ENCODE assay signal across 33 cellular contexts in the genomic region with DNA sequence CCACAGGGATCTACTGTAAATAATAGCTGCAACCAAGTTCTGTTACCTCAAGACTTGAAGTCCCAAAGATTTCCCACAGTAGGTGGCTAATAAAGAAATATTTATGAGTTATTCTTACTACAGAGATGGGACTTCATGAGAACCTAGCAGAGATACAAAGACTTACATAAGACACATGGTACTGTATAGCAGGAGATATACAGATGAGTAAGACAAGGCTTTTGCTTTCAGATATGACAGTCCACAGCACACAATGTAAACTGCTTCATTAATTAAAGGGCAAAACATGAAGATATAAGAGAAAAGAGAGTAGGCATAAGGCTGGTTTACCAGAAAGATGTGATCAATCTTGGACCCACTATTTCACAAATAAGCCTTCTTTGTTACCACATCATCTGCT. TPM values are rescaled to one million over a fixed set of nuclear protein-coding genes. Genes with fewer than 3 reads are reported as not detected.
DNase-seq lines count a peak whose midpoint lies in the region; ATAC-seq and TF ChIP-seq lines count a peak whose summit lies in the region.
"Had no signal": no experiment of that assay in that cellular context is flagged by ENCODE, and none has a peak within 500 bp of the region (broad histone marks: within the 10 kb centered on the region; RNA-seq: fewer than 3 reads in every experiment).

No MANE protein-coding gene starts in this region.

- H3K27ac Mint-ChIP-seq in activated T-cell treated with anti-CD3 and anti-CD28 coated beads, Interleukin-2, amount 50 U/mL, for 72 hours: peak overlapping the region; percentile 10
- no peak overlapping the region for H3K27ac Mint-ChIP-seq in activated T-cell treated with anti-CD3 and anti-CD28 coated beads, Interleukin-2, amount 50 U/mL, for 24 hours
- H3K27ac Mint-ChIP-seq in activated T-helper 17 cell treated with anti-CD3 and anti-CD28 coated beads, Interleukin-2, amount 50 U/mL, for 72 hours: no peak overlapping the region
- H3K27ac Mint-ChIP-seq in stimulated activated effector memory CD8-positive, alpha-beta T cell treated with anti-CD3 and anti-CD28 coated beads, Interleukin-12 subunit alpha, Interleukin-12 subunit beta, amount 100 ng/mL, for 72 hours: no peak overlapping the region
- H3K27ac Mint-ChIP-seq: activated naive CD4-positive, alpha-beta T cell treated with anti-CD3 and anti-CD28 coated beads, Interleukin-2, amount 50 U/mL, for 72 hours; activated T-helper 2 cell treated with anti-CD3 and anti-CD28 coated beads, Interferon-gamma antibody, Interleukin-2, Interleukin-4, amounts not matched to agents 10 μg/mL and 5 μg/mL and 100 μg/mL, durations not matched to agents 14 hours and 24 hours and 36 hours; dendritic cell treated with granulocyte-macrophage colony-stimulating factor and Interleukin-4, amounts not matched to agents 40 ng/mL and 50 ng/mL, for 4 days; endodermal cell; natural killer cell treated with Interleukin-12 subunit alpha and Interleukin-12 subunit beta and Interleukin-15 and Interleukin-18, amount 100 ng/mL, for 72 hours had no signal

- CTCF ChIA-PET in A673 (lab: Charles Lee): no interaction called here

- no peak for DNase-seq in activated T-cell treated with anti-CD3 and anti-CD28 coated beads, Interleukin-2, amount 50 U/mL, for 72 hours
- DNase-seq in activated T-cell treated with anti-CD3 and anti-CD28 coated beads, Interleukin-2, amount 50 U/mL, for 24 hours: no peak
- DNase-seq in GM23248 (peak; percentile 29), A673 (ENCODE audit: low spot score) (no peak), SHP77 treated with DMSO at 0.1 percent for 48 hours (lab: John Stamatoyannopoulos, UW) (no peak), left colon (no peak)
- no peak for DNase-seq in stimulated activated effector memory CD8-positive, alpha-beta T cell treated with anti-CD3 and anti-CD28 coated beads, Interleukin-12 subunit alpha, Interleukin-12 subunit beta, amount 100 ng/mL, for 72 hours (ENCODE audit: low spot score in 2 of 2)
- DNase-seq: activated CD4-positive, alpha-beta T cell treated with anti-CD3 and anti-CD28 coated beads, Interleukin-2, amount 50 U/mL, for 4 hours; BE2C; Caco-2; central memory CD4-positive, alpha-beta T cell; DMS79 treated with DMSO at 0.1 percent for 48 hours; endodermal cell; foreskin melanocyte; H7; kidney glomerular epithelial cell; lower lobe of right lung; NCI-H1694; NCI-H2171; NCI-H524; ovary; Right ventricle myocardium superior; stimulated activated CD4-positive, alpha-beta T cell treated with anti-CD3 and anti-CD28 coated beads, Interleukin-1b, Interleukin-23, amount 100 ng/mL, for 48 hours; stimulated activated CD8-positive, alpha-beta memory T cell treated with anti-CD3 and anti-CD28 coated beads, Interleukin-4, amount 100 ng/mL, for 48 hours; transverse colon had no signal

- H3F3A ChIP-seq in GM23248 (ENCODE audit: insufficient read depth): peaks cover 6% of the 10 kb centered on the region; the same call in 1 of the 2 replicates

- in situ Hi-C loops in GM23248 (cut with MboI): no loop called here

- peak; percentile 58 to 62 for ATAC-seq in activated T-cell treated with anti-CD3 and anti-CD28 coated beads, Interleukin-2, amount 50 U/mL, for 72 hours (replicated peaks in 1 of 2)
- peak; percentile 72 for ATAC-seq in activated T-helper 17 cell treated with anti-CD3 and anti-CD28 coated beads, Interleukin-2, amount 50 U/mL, for 72 hours (replicated peaks)
- peak; percentile 79 for ATAC-seq in stimulated activated effector memory CD8-positive, alpha-beta T cell treated with anti-CD3 and anti-CD28 coated beads, Interleukin-12 subunit alpha, Interleukin-12 subunit beta, amount 100 ng/mL, for 72 hours
- ATAC-seq in left colon: no peak
- ATAC-seq: lower lobe of right lung; natural killer cell treated with Interleukin-12 subunit alpha and Interleukin-12 subunit beta and Interleukin-15 and Interleukin-18, amount 100 ng/mL, for 72 hours had no signal

- H3K9me3 ChIP-seq in GM23248 (ENCODE audit: low read depth) (no peaks in the 10 kb centered on the region), A673 (ENCODE audit: low read depth, low read length, poor library complexity, severe bottlenecking) (no peaks in the 10 kb centered on the region)
- H3K9me3 ChIP-seq: BE2C, Caco-2, esophagus muscularis mucosa, lower lobe of right lung, ovary, transverse colon had no signal

- no peaks in the 10 kb centered on the region for H3K9me2 ChIP-seq in GM23248 (ENCODE audit: insufficient read depth)

- peaks cover 79% of the 10 kb centered on the region for H3K4me1 Mint-ChIP-seq in activated T-cell treated with anti-CD3 and anti-CD28 coated beads, Interleukin-2, amount 50 U/mL, for 72 hours (ENCODE audit: low read depth)
- peaks cover 76% of the 10 kb centered on the region for H3K4me1 Mint-ChIP-seq in activated T-cell treated with anti-CD3 and anti-CD28 coated beads, Interleukin-2, amount 50 U/mL, for 24 hours (ENCODE audit: low read depth)
- H3K4me1 Mint-ChIP-seq in activated T-helper 17 cell treated with anti-CD3 and anti-CD28 coated beads, Interleukin-2, amount 50 U/mL, for 72 hours: peaks cover 20% of the 10 kb centered on the region
- H3K4me1 Mint-ChIP-seq in stimulated activated effector memory CD8-positive, alpha-beta T cell treated with anti-CD3 and anti-CD28 coated beads, Interleukin-12 subunit alpha, Interleukin-12 subunit beta, amount 100 ng/mL, for 72 hours: peaks cover 37% of the 10 kb centered on the region

- no peak overlapping the region for H3K27ac ChIP-seq in GM23248
- H3K27ac ChIP-seq in A673 (ENCODE audit: low read depth, low read length, poor library complexity, severe bottlenecking): no peak overlapping the region
- H3K27ac ChIP-seq: esophagus muscularis mucosa, lower lobe of right lung, ovary, transverse colon, VCaP had no signal

- BruUV-seq in A673 (replicated peaks; lab: Mats Ljungman, UMichigan): no TSS peak

- H4K20me1 ChIP-seq in GM23248 (ENCODE audit: insufficient read depth): peaks cover 32% of the 10 kb centered on the region; the same call in 1 of the 2 replicates

- peaks cover 4 to 23% of the 10 kb centered on the region in 2 donors for H3K36me3 Mint-ChIP-seq in activated T-cell treated with anti-CD3 and anti-CD28 coated beads, Interleukin-2, amount 50 U/mL, for 72 hours (ENCODE audit: insufficient read depth in 2 of 2)
- peaks cover 83% of the 10 kb centered on the region for H3K36me3 Mint-ChIP-seq in activated T-cell treated with anti-CD3 and anti-CD28 coated beads, Interleukin-2, amount 50 U/mL, for 24 hours (ENCODE audit: low read depth)
- H3K36me3 Mint-ChIP-seq in activated T-helper 17 cell treated with anti-CD3 and anti-CD28 coated beads, Interleukin-2, amount 50 U/mL, for 72 hours (ENCODE audit: low read depth): peaks cover 88% of the 10 kb centered on the region
- peaks cover 90% of the 10 kb centered on the region for H3K36me3 Mint-ChIP-seq in stimulated activated effector memory CD8-positive, alpha-beta T cell treated with anti-CD3 and anti-CD28 coated beads, Interleukin-12 subunit alpha, Interleukin-12 subunit beta, amount 100 ng/mL, for 72 hours
- H3K36me3 Mint-ChIP-seq: natural killer cell treated with Interleukin-12 subunit alpha and Interleukin-12 subunit beta and Interleukin-15 and Interleukin-18, amount 100 ng/mL, for 72 hours had no signal

- H2AFZ ChIP-seq in GM23248: no peak overlapping the region

- H3K4me3 ChIP-seq in GM23248 (no peak overlapping the region), A673 (ENCODE audit: low read depth, low read length, poor library complexity, severe bottlenecking) (no peak overlapping the region)
- H3K4me3 ChIP-seq: esophagus muscularis mucosa, lower lobe of right lung, ovary, smooth muscle cell, transverse colon had no signal

- H3K36me3 ChIP-seq in GM23248 (ENCODE audit: low read depth): no peaks in the 10 kb centered on the region
- no peaks in the 10 kb centered on the region for H3K36me3 ChIP-seq in A673 (ENCODE audit: insufficient read depth, low read length, poor library complexity, severe bottlenecking)
- H3K36me3 ChIP-seq: ovary had no signal

- H3K9me3 Mint-ChIP-seq in activated T-cell treated with anti-CD3 and anti-CD28 coated beads, Interleukin-2, amount 50 U/mL, for 72 hours: no peaks in the 10 kb centered on the region
- no peaks in the 10 kb centered on the region for H3K9me3 Mint-ChIP-seq in activated T-cell treated with anti-CD3 and anti-CD28 coated beads, Interleukin-2, amount 50 U/mL, for 24 hours
- no peaks in the 10 kb centered on the region for H3K9me3 Mint-ChIP-seq in activated T-helper 17 cell treated with anti-CD3 and anti-CD28 coated beads, Interleukin-2, amount 50 U/mL, for 72 hours
- H3K9me3 Mint-ChIP-seq in stimulated activated effector memory CD8-positive, alpha-beta T cell treated with anti-CD3 and anti-CD28 coated beads, Interleukin-12 subunit alpha, Interleukin-12 subunit beta, amount 100 ng/mL, for 72 hours: no peaks in the 10 kb centered on the region
- H3K9me3 Mint-ChIP-seq: activated naive CD4-positive, alpha-beta T cell treated with anti-CD3 and anti-CD28 coated beads, Interleukin-2, amount 50 U/mL, for 72 hours; activated T-helper 2 cell treated with anti-CD3 and anti-CD28 coated beads, Interferon-gamma antibody, Interleukin-2, Interleukin-4, amounts not matched to agents 10 μg/mL and 5 μg/mL and 100 μg/mL, durations not matched to agents 14 hours and 24 hours and 36 hours; endodermal cell; natural killer cell treated with Interleukin-12 subunit alpha and Interleukin-12 subunit beta and Interleukin-15 and Interleukin-18, amount 100 ng/mL, for 72 hours had no signal

- H3K4me1 ChIP-seq in GM23248 (ENCODE audit: insufficient read depth) (peaks cover 46% of the 10 kb centered on the region), A673 (ENCODE audit: insufficient read depth, low read length, poor library complexity, severe bottlenecking) (no peaks in the 10 kb centered on the region)
- H3K4me1 ChIP-seq: BE2C had no signal

- peaks cover 100% of the 10 kb centered on the region for H3K79me2 ChIP-seq in GM23248 (ENCODE audit: insufficient read depth)

- no peak for TF ChIP-seq CTCF in A673 (conservative IDR thresholded peaks at IDR 0.05; ENCODE audit: low read depth, low read length)

- H3K4me2 ChIP-seq in GM23248 (ENCODE audit: unreplicated experiment): peak overlapping the region; percentile 3
- H3K4me2 ChIP-seq: smooth muscle cell had no signal

- intact Hi-C loops in A673 (cut with micrococcal nuclease; ENCODE audit: unreplicated experiment): loop anchor here (10.0 kb wide), 1 partner anchor 117 kb away; no protein-coding TSS in a partner anchor
- intact Hi-C loops in left colon (cut with DNase I, micrococcal nuclease): no loop called here

- peak overlapping the region in 1 of 2 donors; percentile 19 for H3K4me3 Mint-ChIP-seq in activated T-cell treated with anti-CD3 and anti-CD28 coated beads, Interleukin-2, amount 50 U/mL, for 72 hours
- no peak overlapping the region for H3K4me3 Mint-ChIP-seq in activated T-cell treated with anti-CD3 and anti-CD28 coated beads, Interleukin-2, amount 50 U/mL, for 24 hours
- H3K4me3 Mint-ChIP-seq in activated T-helper 17 cell treated with anti-CD3 and anti-CD28 coated beads, Interleukin-2, amount 50 U/mL, for 72 hours: peak overlapping the region; percentile 12
- H3K4me3 Mint-ChIP-seq in stimulated activated effector memory CD8-positive, alpha-beta T cell treated with anti-CD3 and anti-CD28 coated beads, Interleukin-12 subunit alpha, Interleukin-12 subunit beta, amount 100 ng/mL, for 72 hours: no peak overlapping the region
- H3K4me3 Mint-ChIP-seq: dendritic cell treated with granulocyte-macrophage colony-stimulating factor and Interleukin-4, amounts not matched to agents 40 ng/mL and 50 ng/mL, for 4 days; endodermal cell; natural killer cell treated with Interleukin-12 subunit alpha and Interleukin-12 subunit beta and Interleukin-15 and Interleukin-18, amount 100 ng/mL, for 72 hours had no signal

- H3K9ac ChIP-seq in GM23248: no peak overlapping the region

- POLR2A ChIA-PET in A673 (lab: Charles Lee; ENCODE audit: low non-redundant PET): no interaction called here

- H3K27me3 ChIP-seq in GM23248 (replicated peaks; ENCODE audit: insufficient read depth) (no peaks in the 10 kb centered on the region), A673 (replicated peaks; ENCODE audit: insufficient read depth, low read depth, low read length, poor library complexity) (no peaks in the 10 kb centered on the region)
- H3K27me3 ChIP-seq: BE2C, esophagus muscularis mucosa, ovary, transverse colon had no signal

- no peaks in the 10 kb centered on the region for H3K27me3 Mint-ChIP-seq in activated T-cell treated with anti-CD3 and anti-CD28 coated beads, Interleukin-2, amount 50 U/mL, for 72 hours (ENCODE audit: low read depth)
- H3K27me3 Mint-ChIP-seq in activated T-cell treated with anti-CD3 and anti-CD28 coated beads, Interleukin-2, amount 50 U/mL, for 24 hours: no peaks in the 10 kb centered on the region
- H3K27me3 Mint-ChIP-seq in activated T-helper 17 cell treated with anti-CD3 and anti-CD28 coated beads, Interleukin-2, amount 50 U/mL, for 72 hours: no peaks in the 10 kb centered on the region
- H3K27me3 Mint-ChIP-seq: dendritic cell treated with granulocyte-macrophage colony-stimulating factor and Interleukin-4, amounts not matched to agents 40 ng/mL and 50 ng/mL, for 4 days; natural killer cell treated with Interleukin-12 subunit alpha and Interleukin-12 subunit beta and Interleukin-15 and Interleukin-18, amount 100 ng/mL, for 72 hours had no signal

RNA-seq across cellular contexts. Expression of a gene that starts 6.6 kb away (rescaled TPM):
- 10 to 100 TPM; 43.9 to 50.9 TPM for total RNA-seq in activated T-cell treated with anti-CD3 and anti-CD28 coated beads, Interleukin-2, amount 50 U/mL, for 72 hours
- 34.8 and 61.0 TPM in 2 replicates for total RNA-seq in GM23248 (2014; rRNA removed; shearing (Covaris generic))
- 22.2 and 22.7 TPM in 2 replicates for polyA plus RNA-seq in GM23248 (2016; fragmentation: Nextera tagmentation; extraction: Ambion mirVana)
- total RNA-seq in activated T-helper 17 cell treated with anti-CD3 and anti-CD28 coated beads, Interleukin-2, amount 50 U/mL, for 72 hours: 10 to 100 TPM; 46.7 to 70.7 TPM
- total RNA-seq in A673 (2021): 52.0 and 58.4 TPM in 2 replicates
- total RNA-seq in left colon: 10 to 100 TPM; 58.3 to 61.1 TPM
